ENCODE assay signal across 1 cellular context in the genomic region with DNA sequence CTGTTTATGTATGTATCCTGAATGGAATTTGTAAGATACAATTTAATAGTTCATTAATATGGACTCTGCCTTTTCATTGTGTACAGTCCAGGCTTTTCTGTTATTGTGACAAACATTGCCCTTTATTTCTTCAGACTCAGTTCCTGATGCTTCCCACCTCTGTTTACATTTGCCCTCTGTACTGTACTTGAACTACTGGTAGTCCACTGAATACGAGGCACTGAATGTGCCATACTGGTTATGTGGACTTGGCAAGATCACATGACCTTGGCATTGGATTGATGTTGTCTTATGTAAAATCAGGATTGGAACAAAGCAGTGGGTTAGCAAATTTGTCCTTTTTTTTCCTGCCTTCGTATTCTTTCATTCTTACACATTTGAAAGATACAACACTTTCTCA.
A peak's percentile ranks its signal among the peaks of the same experiment; 100 is the strongest.
TF ChIP-seq lines count a peak whose summit lies in the region.

No MANE protein-coding gene starts in this region.

TF ChIP-seq in HepG2, 621 proteins besides CTCF, POLR2A, EP300 and RAD21 (continued from another document):
- TF ChIP-seq MIXL1 (CRISPR knock-in tag; IDR thresholded peaks at IDR 0.05) (0 out of 2 replicates have a peak, but pooled peaks have one; percentile 17), ARNTL (CRISPR knock-in tag; IDR thresholded peaks at IDR 0.05) (no peak), U2AF1 (optimal IDR thresholded peaks at IDR 0.05; ENCODE audit: low read depth, low read length) (no peak), SP1 (IDR thresholded peaks at IDR 0.05) (no peak), SP1 (CRISPR knock-in tag; IDR thresholded peaks at IDR 0.05) (no peak), HMG20B (CRISPR knock-in tag; conservative IDR thresholded peaks at IDR 0.05) (no peak), TAF1 (CRISPR knock-in tag; IDR thresholded peaks at IDR 0.05) (no peak), CHD4 (IDR thresholded peaks at IDR 0.05; ENCODE audit: borderline replicate concordance, low read length) (no peak), KLF15 (CRISPR knock-in tag; IDR thresholded peaks at IDR 0.05; ENCODE audit: borderline replicate concordance) (no peak), ZC3H13 (CRISPR knock-in tag; IDR thresholded peaks at IDR 0.05) (no peak), MED13 (CRISPR knock-in tag; IDR thresholded peaks at IDR 0.05) (no peak), SKI (IDR thresholded peaks at IDR 0.05; ENCODE audit: partially characterized antibody) (peak; percentile 64), RARA (CRISPR knock-in tag; IDR thresholded peaks at IDR 0.05) (peak; percentile 82), MAFK (conservative IDR thresholded peaks at IDR 0.05 in 1 of 2, IDR thresholded peaks at IDR 0.05 in 1 of 2; ENCODE audit: low read length in 2 of 2) (no peak), GATAD2A (CRISPR knock-in tag; IDR thresholded peaks at IDR 0.05) (peak; percentile 11; the same call in 1 of the 2 replicates), SOX13 (IDR thresholded peaks at IDR 0.05) (no peak), SOX13 (CRISPR knock-in tag; conservative IDR thresholded peaks at IDR 0.05 in 1 of 2, IDR thresholded peaks at IDR 0.05 in 1 of 2) (0 out of 4 replicates have a peak, but pooled peaks of 1 of the 2 experiments have one; percentile 9), ZNF678 (CRISPR knock-in tag; IDR thresholded peaks at IDR 0.05) (no peak), EHMT2 (IDR thresholded peaks at IDR 0.05; ENCODE audit: borderline replicate concordance, low read depth, low read length) (no peak), ATF6 (CRISPR knock-in tag; conservative IDR thresholded peaks at IDR 0.05) (no peak), FOXA3 (CRISPR knock-in tag; IDR thresholded peaks at IDR 0.05) (0 out of 2 replicates have a peak, but pooled peaks have one; percentile 21), SETDB1 (CRISPR knock-in tag; IDR thresholded peaks at IDR 0.05; ENCODE audit: borderline replicate concordance) (no peak)
- TF ChIP-seq, protein P1, sequence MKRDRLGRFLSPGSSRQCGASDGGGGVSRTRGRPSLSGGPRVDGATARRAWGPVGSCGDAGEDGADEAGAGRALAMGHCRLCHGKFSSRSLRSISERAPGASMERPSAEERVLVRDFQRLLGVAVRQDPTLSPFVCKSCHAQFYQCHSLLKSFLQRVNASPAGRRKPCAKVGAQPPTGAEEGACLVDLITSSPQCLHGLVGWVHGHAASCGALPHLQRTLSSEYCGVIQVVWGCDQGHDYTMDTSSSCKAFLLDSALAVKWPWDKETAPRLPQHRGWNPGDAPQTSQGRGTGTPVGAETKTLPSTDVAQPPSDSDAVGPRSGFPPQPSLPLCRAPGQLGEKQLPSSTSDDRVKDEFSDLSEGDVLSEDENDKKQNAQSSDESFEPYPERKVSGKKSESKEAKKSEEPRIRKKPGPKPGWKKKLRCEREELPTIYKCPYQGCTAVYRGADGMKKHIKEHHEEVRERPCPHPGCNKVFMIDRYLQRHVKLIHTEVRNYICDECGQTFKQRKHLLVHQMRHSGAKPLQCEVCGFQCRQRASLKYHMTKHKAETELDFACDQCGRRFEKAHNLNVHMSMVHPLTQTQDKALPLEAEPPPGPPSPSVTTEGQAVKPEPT (CRISPR knock-in tag; IDR thresholded peaks at IDR 0.05; ENCODE audit: low read depth) = no peak
- TF ChIP-seq, protein P2, sequence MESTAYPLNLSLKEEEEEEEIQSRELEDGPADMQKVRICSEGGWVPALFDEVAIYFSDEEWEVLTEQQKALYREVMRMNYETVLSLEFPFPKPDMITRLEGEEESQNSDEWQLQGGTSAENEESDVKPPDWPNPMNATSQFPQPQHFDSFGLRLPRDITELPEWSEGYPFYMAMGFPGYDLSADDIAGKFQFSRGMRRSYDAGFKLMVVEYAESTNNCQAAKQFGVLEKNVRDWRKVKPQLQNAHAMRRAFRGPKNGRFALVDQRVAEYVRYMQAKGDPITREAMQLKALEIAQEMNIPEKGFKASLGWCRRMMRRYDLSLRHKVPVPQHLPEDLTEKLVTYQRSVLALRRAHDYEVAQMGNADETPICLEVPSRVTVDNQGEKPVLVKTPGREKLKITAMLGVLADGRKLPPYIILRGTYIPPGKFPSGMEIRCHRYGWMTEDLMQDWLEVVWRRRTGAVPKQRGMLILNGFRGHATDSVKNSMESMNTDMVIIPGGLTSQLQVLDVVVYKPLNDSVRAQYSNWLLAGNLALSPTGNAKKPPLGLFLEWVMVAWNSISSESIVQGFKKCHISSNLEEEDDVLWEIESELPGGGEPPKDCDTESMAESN (CRISPR knock-in tag; conservative IDR thresholded peaks at IDR 0.05) = no peak
TF ChIP-seq in HepG2: peak in this region for 6.
